7 cellular contexts compared by ENCODE assay signal in genomic region chr19:15155296-15155695, GRCh38. TPM values are rescaled to one million over a fixed set of nuclear protein-coding genes. Genes with fewer than 3 reads are reported as not detected.
"Had no signal": no experiment of that assay in that cellular context is flagged by ENCODE, and none has a peak within 500 bp of the region (broad histone marks: within the 10 kb centered on the region; RNA-seq: fewer than 3 reads in every experiment).

No MANE protein-coding gene starts in this region.

- ATAC-seq: HepG2, K562 had no signal

- DNase-seq: GM23248, H9, HCEC 1CT, IMR-90 had no signal

- H3K9ac ChIP-seq: GM23248 had no signal

- H3K27ac ChIP-seq: GM23248, HL-60 had no signal

- H3K4me3 ChIP-seq: GM23248, K562 had no signal

RNA-seq across cellular contexts. Expression of gene SYDE1, which starts 48.1 kb away (rescaled TPM):
- polyA plus RNA-seq: K562 had no signal
